Comparison of ENCODE assay signal across 1 cellular context in the genomic region with DNA sequence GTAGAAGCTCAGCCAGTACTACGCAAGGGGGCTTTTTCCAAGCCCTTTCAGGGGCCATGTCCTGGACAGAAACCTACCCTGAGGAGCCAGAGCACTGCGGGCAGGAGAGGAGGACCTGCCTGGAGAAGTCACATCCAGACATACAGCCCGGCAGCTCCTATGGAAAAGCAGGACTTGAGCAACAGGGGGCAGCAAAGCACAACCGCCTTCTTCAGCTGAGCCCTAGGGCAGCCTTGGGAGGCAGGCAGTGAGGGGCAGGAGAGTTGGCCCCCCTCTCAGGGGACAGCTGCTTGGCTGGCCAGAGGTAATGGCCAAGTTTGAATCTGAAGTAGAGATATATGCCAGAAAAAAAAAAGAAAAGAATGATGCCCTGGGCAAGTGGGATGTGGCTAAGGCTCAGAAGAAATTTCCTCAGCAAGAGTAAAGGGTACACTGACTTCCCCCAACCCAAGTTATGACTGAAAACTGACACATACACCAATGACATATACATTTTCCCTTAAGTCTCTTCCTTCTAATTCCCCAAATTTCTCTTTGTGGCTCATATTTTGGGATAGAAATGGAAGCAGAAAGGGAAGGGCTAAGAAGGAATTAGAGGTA.
TF ChIP-seq lines count a peak whose summit lies in the region.

No MANE protein-coding gene starts in this region.

TF ChIP-seq in GM12878, 131 proteins besides CTCF, POLR2A, EP300 and RAD21:
- TF ChIP-seq SMC3 (IDR thresholded peaks at IDR 0.05; ENCODE audit: borderline replicate concordance, low read length): peak; percentile 70
- TF ChIP-seq SUZ12 (IDR thresholded peaks at IDR 0.05; ENCODE audit: unreplicated experiment): no peak
- no peak for TF ChIP-seq KDM1A (IDR thresholded peaks at IDR 0.05; ENCODE audit: borderline replicate concordance)
- no peak for TF ChIP-seq IKZF1 (conservative IDR thresholded peaks at IDR 0.05)
- no peak for TF ChIP-seq ZNF207 (IDR thresholded peaks at IDR 0.05; ENCODE audit: borderline replicate concordance)
TF ChIP-seq in GM12878: peak in this region for 1.
